ENCODE assay signal across 16 cellular contexts in genomic region chr1:94940738-94941137, GRCh38. TPM values are rescaled to one million over a fixed set of nuclear protein-coding genes. Genes with fewer than 3 reads are reported as not detected.
DNase-seq lines count a peak whose midpoint lies in the region; ATAC-seq and TF ChIP-seq lines count a peak whose summit lies in the region.
"Had no signal": no experiment of that assay in that cellular context is flagged by ENCODE, and none has a peak within 500 bp of the region (broad histone marks: within the 10 kb centered on the region; RNA-seq: fewer than 3 reads in every experiment).

No MANE protein-coding gene starts in this region.

- H3K4me2 ChIP-seq in mammary epithelial cell (ENCODE audit: insufficient read depth, low read depth, low read length): no peak overlapping the region

- peaks cover 14% of the 10 kb centered on the region for H3K27me3 Mint-ChIP-seq in MCF 10A (ENCODE audit: insufficient read depth, unreplicated experiment)
- H3K27me3 Mint-ChIP-seq in neural crest cell (ENCODE audit: low read depth): no peaks in the 10 kb centered on the region
- H3K27me3 Mint-ChIP-seq in activated naive CD8-positive, alpha-beta T cell treated with anti-CD3 and anti-CD28 coated beads for 36 hours: no peaks in the 10 kb centered on the region

- no CpG with 5 or more reads among the region's 3 CpGs for WGBS in mammary epithelial cell (ENCODE audit: low coverage, missing lambda C conversion rate)

- H3K27me3 ChIP-seq in mammary epithelial cell (ENCODE audit: insufficient read depth, low read length): no peaks in the 10 kb centered on the region

- H3K4me1 ChIP-seq in mammary epithelial cell (ENCODE audit: insufficient read depth, low read length): no peaks in the 10 kb centered on the region

- H3K36me3 ChIP-seq in mammary epithelial cell (ENCODE audit: insufficient read depth, low read length): no peaks in the 10 kb centered on the region
- H3K36me3 ChIP-seq: HAP-1 had no signal

- no peak overlapping the region for H3K9ac ChIP-seq in mammary epithelial cell (ENCODE audit: insufficient read depth, low read length)

- no peak overlapping the region for H3K4me3 ChIP-seq in mammary epithelial cell (replicated peaks in 1 of 3; ENCODE audit: insufficient read depth in 1 of 3, low read depth in 2 of 3, low read length in 3 of 3)
- H3K4me3 ChIP-seq: HAP-1 had no signal

- H3K27ac Mint-ChIP-seq in MCF 10A (ENCODE audit: low read depth, unreplicated experiment): no peak overlapping the region
- H3K27ac Mint-ChIP-seq in neural crest cell (ENCODE audit: unreplicated experiment): peak overlapping the region; percentile 27
- H3K27ac Mint-ChIP-seq in activated naive CD8-positive, alpha-beta T cell treated with anti-CD3 and anti-CD28 coated beads for 36 hours: no peak overlapping the region
- H3K27ac Mint-ChIP-seq: CD4-positive, alpha-beta memory T cell; HFFc6 had no signal

- POLR2A ChIA-PET in MCF 10A (lab: Yijun Ruan, JAX): no interaction called here

- in situ Hi-C loops in mammary epithelial cell (cut with MboI; ENCODE audit: low sequenced_read_pairs in 2 of 2): no loop called here

- H3K36me3 Mint-ChIP-seq in MCF 10A (ENCODE audit: insufficient read depth, unreplicated experiment) (peaks cover 5% of the 10 kb centered on the region), neural crest cell (ENCODE audit: low read depth) (peaks cover 7% of the 10 kb centered on the region)
- no peaks in the 10 kb centered on the region for H3K36me3 Mint-ChIP-seq in activated naive CD8-positive, alpha-beta T cell treated with anti-CD3 and anti-CD28 coated beads for 36 hours

- intact Hi-C loops in mammary epithelial cell (cut with micrococcal nuclease): no loop called here
- intact Hi-C loops in MCF 10A (cut with micrococcal nuclease): no loop called here

- H3K9me3 ChIP-seq in mammary epithelial cell (replicated peaks; ENCODE audit: insufficient read depth, low read length): no peaks in the 10 kb centered on the region
- H3K9me3 ChIP-seq: HAP-1 had no signal

- dilution Hi-C loops in mammary epithelial cell (cut with HindIII; ENCODE audit: low sequenced_read_pairs): no loop called here

- BruUV-seq in mammary epithelial cell (replicated peaks; lab: Mats Ljungman, UMichigan) (no TSS peak), MCF 10A (replicated peaks; lab: Mats Ljungman, UMichigan) (no TSS peak)

- H3K4me3 Mint-ChIP-seq in MCF 10A (ENCODE audit: unreplicated experiment) (no peak overlapping the region), neural crest cell (no peak overlapping the region)
- H3K4me3 Mint-ChIP-seq in activated naive CD8-positive, alpha-beta T cell treated with anti-CD3 and anti-CD28 coated beads for 36 hours: no peak overlapping the region
- H3K4me3 Mint-ChIP-seq: CD4-positive, alpha-beta memory T cell; HFFc6 had no signal

- H3K9me3 Mint-ChIP-seq in MCF 10A (ENCODE audit: unreplicated experiment) (no peaks in the 10 kb centered on the region), neural crest cell (no peaks in the 10 kb centered on the region)
- H3K9me3 Mint-ChIP-seq in activated naive CD8-positive, alpha-beta T cell treated with anti-CD3 and anti-CD28 coated beads for 36 hours: no peaks in the 10 kb centered on the region
- H3K9me3 Mint-ChIP-seq: CD4-positive, alpha-beta memory T cell; HFFc6 had no signal

- no peak overlapping the region for H2AFZ ChIP-seq in mammary epithelial cell (ENCODE audit: low read depth, low read length)

- peaks cover 11% of the 10 kb centered on the region for H3K4me1 Mint-ChIP-seq in MCF 10A (ENCODE audit: insufficient read depth, unreplicated experiment)
- peaks cover 16% of the 10 kb centered on the region for H3K4me1 Mint-ChIP-seq in neural crest cell
- H3K4me1 Mint-ChIP-seq in activated naive CD8-positive, alpha-beta T cell treated with anti-CD3 and anti-CD28 coated beads for 36 hours: no peaks in the 10 kb centered on the region

- CTCF ChIA-PET in mammary epithelial cell (lab: Charles Lee; ENCODE audit: low non-redundant PET): no interaction called here
- CTCF ChIA-PET in MCF 10A (lab: Yijun Ruan, JAX): interaction anchor here (0.6 to 1.4 kb wide), 2 partner anchors 86 to 1526 kb away, joined by 3 to 6 read pairs; no protein-coding TSS in a partner anchor

- no peaks in the 10 kb centered on the region for H3K79me2 ChIP-seq in mammary epithelial cell (ENCODE audit: insufficient read depth, low read length)

- ATAC-seq in esophagus mucosa: peak; percentile 17

- no peak for TF ChIP-seq CTCF in mammary epithelial cell (conservative IDR thresholded peaks at IDR 0.05 in 1 of 2, IDR thresholded peaks at IDR 0.05 in 1 of 2; ENCODE audit: extremely low read depth in 1 of 2, insufficient read depth in 1 of 2, low read depth in 1 of 2, low read length in 2 of 2)
- TF ChIP-seq CTCF in MCF 10A (IDR thresholded peaks at IDR 0.05; ENCODE audit: unreplicated experiment): no peak
- TF ChIP-seq CTCF in neural crest cell (conservative IDR thresholded peaks at IDR 0.05): no peak

- no peak overlapping the region for H3K27ac ChIP-seq in mammary epithelial cell (ENCODE audit: insufficient read depth, low read depth, low read length)

- peak; percentile 35 for DNase-seq in mammary epithelial cell
- DNase-seq in MCF 10A (ENCODE audit: unreplicated experiment): no peak
- no peak for DNase-seq in neural crest cell (ENCODE audit: low read depth, low spot score)
- DNase-seq in DMS79 (lab: John Stamatoyannopoulos, UW): no peak
- no peak for DNase-seq in activated naive CD8-positive, alpha-beta T cell treated with anti-CD3 and anti-CD28 coated beads for 36 hours
- DNase-seq: 8988T; C1 segment of cervical spinal cord; Calu3; CD4-positive, alpha-beta memory T cell; COR-L47; DMS53; DND-41; GOT3; HFFc6 had no signal

- no peaks in the 10 kb centered on the region for H4K20me1 ChIP-seq in mammary epithelial cell (ENCODE audit: insufficient read depth, low read length)

RNA-seq across cellular contexts. Expression of gene CNN3, which starts 13.8 kb away (rescaled TPM):
- total RNA-seq in mammary epithelial cell (100 to 1,000 TPM; 136 to 244 TPM), MCF 10A (2022) (44.5 and 48.2 TPM in 2 replicates), esophagus mucosa (136 TPM), neural crest cell (318 and 322 TPM in 2 replicates)
- 117 TPM for polyA plus RNA-seq in mammary epithelial cell
- polyA minus RNA-seq in mammary epithelial cell: 123 TPM
- 10 to 100 TPM; 12.9 to 15.2 TPM for total RNA-seq in activated naive CD8-positive, alpha-beta T cell treated with anti-CD3 and anti-CD28 coated beads for 36 hours
